27 cellular contexts compared by ENCODE assay signal in genomic region chr13:65999441-65999840, GRCh38.
"Had no signal": no experiment of that assay in that cellular context is flagged by ENCODE, and none has a peak within 500 bp of the region (broad histone marks: within the 10 kb centered on the region; RNA-seq: fewer than 3 reads in every experiment).

No MANE protein-coding gene starts in this region.

- H3K27me3 ChIP-seq: ascending aorta, gastrocnemius medialis, heart left ventricle had no signal

- DNase-seq: activated B cell treated with CpG ODN at 0.5 μM for 24 hours; activated CD4-positive, alpha-beta memory T cell treated with anti-CD3 and anti-CD28 coated beads for 36 hours; activated CD4-positive, alpha-beta T cell treated with anti-CD3 and anti-CD28 coated beads for 48 hours; activated CD8-positive, alpha-beta memory T cell treated with anti-CD3 and anti-CD28 coated beads, Interleukin-2, amount 10 ng/mL, durations not matched to agents 7 days and 5 days; activated CD8-positive, alpha-beta memory T cell treated with anti-CD3 and anti-CD28 coated beads, Interleukin-2, amount 50 U/mL, for 4 hours; activated CD8-positive, alpha-beta T cell treated with anti-CD3 and anti-CD28 coated beads, Interleukin-2, amount 10 ng/mL, durations not matched to agents 7 days and 5 days; activated effector memory CD4-positive, alpha-beta T cell treated with anti-CD3 and anti-CD28 coated beads, Interleukin-2, amount 50 U/mL, for 16 hours; activated naive CD4-positive, alpha-beta T cell treated with anti-CD3 and anti-CD28 coated beads for 36 hours; activated naive CD8-positive, alpha-beta T cell treated with anti-CD3 and anti-CD28 coated beads for 36 hours; activated T-cell treated with anti-CD3 and anti-CD28 coated beads, Interleukin-2, amount 50 U/mL, for 1 hour; activated T-cell treated with anti-CD3 and anti-CD28 coated beads, Interleukin-2, amount 50 U/mL, for 48 hours; caudate nucleus; cortex of kidney; dermis blood vessel endothelial cell; effector CD4-positive, alpha-beta T cell; effector memory CD8-positive, alpha-beta T cell; foreskin fibroblast; gastrocnemius medialis; glutamatergic neuron; heart left ventricle; T-helper 1 cell; T-helper 17 cell; T1000; WERI-Rb-1 had no signal

- ATAC-seq: activated CD4-positive, CD25-positive, alpha-beta regulatory T cell treated with anti-CD3 and anti-CD28 coated beads, Interleukin-2, amount 50 U/mL, for 24 hours; activated CD8-positive, alpha-beta memory T cell treated with anti-CD3 and anti-CD28 coated beads, Interleukin-2, amount 10 ng/mL, durations not matched to agents 7 days and 5 days; activated CD8-positive, alpha-beta T cell treated with anti-CD3 and anti-CD28 coated beads, Interleukin-2, amount 10 ng/mL, durations not matched to agents 7 days and 5 days; effector memory CD8-positive, alpha-beta T cell; esophagus mucosa; gastrocnemius medialis; heart left ventricle; T-helper 17 cell had no signal

- H3K9me3 ChIP-seq: ascending aorta, gastrocnemius medialis had no signal

- H3K36me3 ChIP-seq: ascending aorta, gastrocnemius medialis, heart left ventricle, WERI-Rb-1 had no signal

- H3K4me1 ChIP-seq: ascending aorta, gastrocnemius medialis, heart left ventricle had no signal

- H3K4me3 ChIP-seq: ascending aorta, gastrocnemius medialis, heart left ventricle had no signal

- H3K27ac ChIP-seq: ascending aorta, gastrocnemius medialis, heart left ventricle, WERI-Rb-1 had no signal
